In genomic region chr2:117902933-117903332, GRCh38 we compare ENCODE assay signal across 9 cellular contexts.
"Had no signal": no experiment of that assay in that cellular context is flagged by ENCODE, and none has a peak within 500 bp of the region (broad histone marks: within the 10 kb centered on the region; RNA-seq: fewer than 3 reads in every experiment).

No MANE protein-coding gene starts in this region.

- H3K27ac ChIP-seq: HL-60, KMS-11 had no signal

- H3K4me1 ChIP-seq: HAP-1 had no signal

- ATAC-seq: HCT116, HepG2 had no signal

- H3K9me3 ChIP-seq: HAP-1 had no signal

- H3K9ac ChIP-seq: KMS-11 had no signal

- H3K4me2 ChIP-seq: KMS-11 had no signal

- DNase-seq: GOT3, H7, HFFc6, KBM-7 had no signal

- H3K36me3 ChIP-seq: HAP-1 had no signal

- FAIRE-seq: HepG2 had no signal

- H3K4me3 ChIP-seq: HAP-1 had no signal
